ENCODE assay signal across 1 cellular context in the genomic region with DNA sequence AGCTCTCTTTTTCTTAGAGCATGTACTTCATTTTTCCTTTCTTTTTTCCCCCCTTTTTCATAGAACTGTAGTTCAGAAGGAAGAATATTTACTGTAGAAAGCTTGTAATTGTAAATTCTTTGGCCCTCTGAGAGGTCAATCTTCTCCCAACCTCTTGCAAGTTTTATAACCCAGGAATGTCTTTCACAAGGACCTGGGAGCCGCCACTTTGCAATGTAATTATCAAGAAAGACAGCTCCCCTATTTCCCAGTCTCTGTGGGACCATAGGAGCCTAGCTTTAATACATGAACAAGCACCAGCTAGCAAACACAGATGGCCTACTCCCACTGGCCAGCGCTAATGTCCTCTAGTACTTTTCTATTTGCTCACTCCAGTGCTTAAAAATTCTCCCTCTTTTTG.
TF ChIP-seq lines count a peak whose summit lies in the region.

No MANE protein-coding gene starts in this region.

TF ChIP-seq in GM23338, 12 proteins besides CTCF, POLR2A, EP300 and RAD21 (continued from another document):
- TF ChIP-seq, protein P1, sequence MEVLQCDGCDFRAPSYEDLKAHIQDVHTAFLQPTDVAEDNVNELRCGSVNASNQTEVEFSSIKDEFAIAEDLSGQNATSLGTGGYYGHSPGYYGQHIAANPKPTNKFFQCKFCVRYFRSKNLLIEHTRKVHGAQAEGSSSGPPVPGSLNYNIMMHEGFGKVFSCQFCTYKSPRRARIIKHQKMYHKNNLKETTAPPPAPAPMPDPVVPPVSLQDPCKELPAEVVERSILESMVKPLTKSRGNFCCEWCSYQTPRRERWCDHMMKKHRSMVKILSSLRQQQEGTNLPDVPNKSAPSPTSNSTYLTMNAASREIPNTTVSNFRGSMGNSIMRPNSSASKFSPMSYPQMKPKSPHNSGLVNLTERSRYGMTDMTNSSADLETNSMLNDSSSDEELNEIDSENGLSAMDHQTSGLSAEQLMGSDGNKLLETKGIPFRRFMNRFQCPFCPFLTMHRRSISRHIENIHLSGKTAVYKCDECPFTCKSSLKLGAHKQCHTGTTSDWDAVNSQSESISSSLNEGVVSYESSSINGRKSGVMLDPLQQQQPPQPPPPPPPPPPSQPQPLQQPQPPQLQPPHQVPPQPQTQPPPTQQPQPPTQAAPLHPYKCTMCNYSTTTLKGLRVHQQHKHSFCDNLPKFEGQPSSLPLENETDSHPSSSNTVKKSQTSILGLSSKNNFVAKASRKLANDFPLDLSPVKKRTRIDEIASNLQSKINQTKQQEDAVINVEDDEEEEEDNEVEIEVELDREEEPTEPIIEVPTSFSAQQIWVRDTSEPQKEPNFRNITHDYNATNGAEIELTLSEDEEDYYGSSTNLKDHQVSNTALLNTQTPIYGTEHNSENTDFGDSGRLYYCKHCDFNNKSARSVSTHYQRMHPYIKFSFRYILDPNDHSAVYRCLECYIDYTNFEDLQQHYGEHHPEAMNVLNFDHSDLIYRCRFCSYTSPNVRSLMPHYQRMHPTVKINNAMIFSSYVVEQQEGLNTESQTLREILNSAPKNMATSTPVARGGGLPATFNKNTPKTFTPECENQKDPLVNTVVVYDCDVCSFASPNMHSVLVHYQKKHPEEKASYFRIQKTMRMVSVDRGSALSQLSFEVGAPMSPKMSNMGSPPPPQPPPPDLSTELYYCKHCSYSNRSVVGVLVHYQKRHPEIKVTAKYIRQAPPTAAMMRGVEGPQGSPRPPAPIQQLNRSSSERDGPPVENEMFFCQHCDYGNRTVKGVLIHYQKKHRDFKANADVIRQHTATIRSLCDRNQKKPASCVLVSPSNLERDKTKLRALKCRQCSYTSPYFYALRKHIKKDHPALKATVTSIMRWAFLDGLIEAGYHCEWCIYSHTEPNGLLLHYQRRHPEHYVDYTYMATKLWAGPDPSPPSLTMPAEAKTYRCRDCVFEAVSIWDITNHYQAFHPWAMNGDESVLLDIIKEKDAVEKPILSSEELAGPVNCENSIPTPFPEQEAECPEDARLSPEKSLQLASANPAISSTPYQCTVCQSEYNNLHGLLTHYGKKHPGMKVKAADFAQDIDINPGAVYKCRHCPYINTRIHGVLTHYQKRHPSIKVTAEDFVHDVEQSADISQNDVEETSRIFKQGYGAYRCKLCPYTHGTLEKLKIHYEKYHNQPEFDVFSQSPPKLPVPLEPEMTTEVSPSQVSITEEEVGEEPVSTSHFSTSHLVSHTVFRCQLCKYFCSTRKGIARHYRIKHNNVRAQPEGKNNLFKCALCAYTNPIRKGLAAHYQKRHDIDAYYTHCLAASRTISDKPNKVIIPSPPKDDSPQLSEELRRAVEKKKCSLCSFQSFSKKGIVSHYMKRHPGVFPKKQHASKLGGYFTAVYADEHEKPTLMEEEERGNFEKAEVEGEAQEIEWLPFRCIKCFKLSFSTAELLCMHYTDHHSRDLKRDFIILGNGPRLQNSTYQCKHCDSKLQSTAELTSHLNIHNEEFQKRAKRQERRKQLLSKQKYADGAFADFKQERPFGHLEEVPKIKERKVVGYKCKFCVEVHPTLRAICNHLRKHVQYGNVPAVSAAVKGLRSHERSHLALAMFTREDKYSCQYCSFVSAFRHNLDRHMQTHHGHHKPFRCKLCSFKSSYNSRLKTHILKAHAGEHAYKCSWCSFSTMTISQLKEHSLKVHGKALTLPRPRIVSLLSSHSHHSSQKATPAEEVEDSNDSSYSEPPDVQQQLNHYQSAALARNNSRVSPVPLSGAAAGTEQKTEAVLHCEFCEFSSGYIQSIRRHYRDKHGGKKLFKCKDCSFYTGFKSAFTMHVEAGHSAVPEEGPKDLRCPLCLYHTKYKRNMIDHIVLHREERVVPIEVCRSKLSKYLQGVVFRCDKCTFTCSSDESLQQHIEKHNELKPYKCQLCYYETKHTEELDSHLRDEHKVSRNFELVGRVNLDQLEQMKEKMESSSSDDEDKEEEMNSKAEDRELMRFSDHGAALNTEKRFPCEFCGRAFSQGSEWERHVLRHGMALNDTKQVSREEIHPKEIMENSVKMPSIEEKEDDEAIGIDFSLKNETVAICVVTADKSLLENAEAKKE (CRISPR knock-in tag; IDR thresholded peaks at IDR 0.05) = no peak
- TF ChIP-seq ZNF331 (CRISPR knock-in tag; IDR thresholded peaks at IDR 0.05; ENCODE audit: low read depth) (no peak), EZH2 (IDR thresholded peaks at IDR 0.05; ENCODE audit: low read depth, unreplicated experiment) (no peak), JUNB (IDR thresholded peaks at IDR 0.05; ENCODE audit: unreplicated experiment) (no peak), EZH2phosphoT487 (IDR thresholded peaks at IDR 0.05; ENCODE audit: unreplicated experiment) (no peak), STAT1 (IDR thresholded peaks at IDR 0.05; ENCODE audit: unreplicated experiment) (no peak), POLR2AphosphoS5 (IDR thresholded peaks at IDR 0.05; ENCODE audit: low read depth) (no peak), CREB1 (CRISPR knock-in tag; IDR thresholded peaks at IDR 0.05; ENCODE audit: low read depth) (no peak), ZNF114 (CRISPR knock-in tag; IDR thresholded peaks at IDR 0.05) (no peak)
- TF ChIP-seq, protein P2, sequence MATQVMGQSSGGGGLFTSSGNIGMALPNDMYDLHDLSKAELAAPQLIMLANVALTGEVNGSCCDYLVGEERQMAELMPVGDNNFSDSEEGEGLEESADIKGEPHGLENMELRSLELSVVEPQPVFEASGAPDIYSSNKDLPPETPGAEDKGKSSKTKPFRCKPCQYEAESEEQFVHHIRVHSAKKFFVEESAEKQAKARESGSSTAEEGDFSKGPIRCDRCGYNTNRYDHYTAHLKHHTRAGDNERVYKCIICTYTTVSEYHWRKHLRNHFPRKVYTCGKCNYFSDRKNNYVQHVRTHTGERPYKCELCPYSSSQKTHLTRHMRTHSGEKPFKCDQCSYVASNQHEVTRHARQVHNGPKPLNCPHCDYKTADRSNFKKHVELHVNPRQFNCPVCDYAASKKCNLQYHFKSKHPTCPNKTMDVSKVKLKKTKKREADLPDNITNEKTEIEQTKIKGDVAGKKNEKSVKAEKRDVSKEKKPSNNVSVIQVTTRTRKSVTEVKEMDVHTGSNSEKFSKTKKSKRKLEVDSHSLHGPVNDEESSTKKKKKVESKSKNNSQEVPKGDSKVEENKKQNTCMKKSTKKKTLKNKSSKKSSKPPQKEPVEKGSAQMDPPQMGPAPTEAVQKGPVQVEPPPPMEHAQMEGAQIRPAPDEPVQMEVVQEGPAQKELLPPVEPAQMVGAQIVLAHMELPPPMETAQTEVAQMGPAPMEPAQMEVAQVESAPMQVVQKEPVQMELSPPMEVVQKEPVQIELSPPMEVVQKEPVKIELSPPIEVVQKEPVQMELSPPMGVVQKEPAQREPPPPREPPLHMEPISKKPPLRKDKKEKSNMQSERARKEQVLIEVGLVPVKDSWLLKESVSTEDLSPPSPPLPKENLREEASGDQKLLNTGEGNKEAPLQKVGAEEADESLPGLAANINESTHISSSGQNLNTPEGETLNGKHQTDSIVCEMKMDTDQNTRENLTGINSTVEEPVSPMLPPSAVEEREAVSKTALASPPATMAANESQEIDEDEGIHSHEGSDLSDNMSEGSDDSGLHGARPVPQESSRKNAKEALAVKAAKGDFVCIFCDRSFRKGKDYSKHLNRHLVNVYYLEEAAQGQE (IDR thresholded peaks at IDR 0.05; ENCODE audit: unreplicated experiment) = no peak
- TF ChIP-seq, protein P3, sequence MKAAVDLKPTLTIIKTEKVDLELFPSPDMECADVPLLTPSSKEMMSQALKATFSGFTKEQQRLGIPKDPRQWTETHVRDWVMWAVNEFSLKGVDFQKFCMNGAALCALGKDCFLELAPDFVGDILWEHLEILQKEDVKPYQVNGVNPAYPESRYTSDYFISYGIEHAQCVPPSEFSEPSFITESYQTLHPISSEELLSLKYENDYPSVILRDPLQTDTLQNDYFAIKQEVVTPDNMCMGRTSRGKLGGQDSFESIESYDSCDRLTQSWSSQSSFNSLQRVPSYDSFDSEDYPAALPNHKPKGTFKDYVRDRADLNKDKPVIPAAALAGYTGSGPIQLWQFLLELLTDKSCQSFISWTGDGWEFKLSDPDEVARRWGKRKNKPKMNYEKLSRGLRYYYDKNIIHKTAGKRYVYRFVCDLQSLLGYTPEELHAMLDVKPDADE (IDR thresholded peaks at IDR 0.05) = no peak
TF ChIP-seq in GM23338: peak in this region for 0.
